Comparison of ENCODE assay signal across 1 cellular context in the genomic region with DNA sequence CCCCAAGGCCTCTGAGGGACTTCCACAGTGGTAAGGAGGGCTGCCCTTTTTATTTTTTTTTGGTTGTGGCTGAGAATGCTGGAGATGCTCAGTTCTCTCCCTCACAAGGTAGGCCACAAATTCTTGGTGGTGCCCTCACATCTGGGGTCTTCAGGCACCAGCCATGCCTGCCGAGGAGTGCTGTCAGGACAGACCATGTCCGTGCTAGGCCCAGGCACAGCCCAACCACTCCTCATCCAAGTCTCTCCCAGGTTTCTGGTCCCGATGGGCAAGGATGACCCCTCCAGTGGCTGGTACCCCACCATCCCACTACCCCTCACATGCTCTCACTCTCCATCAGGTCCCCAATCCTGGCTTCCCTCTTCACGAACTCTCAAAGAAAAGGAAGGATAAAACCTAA.
TF ChIP-seq lines count a peak whose summit lies in the region.

No MANE protein-coding gene starts in this region.

TF ChIP-seq in GM23338, 12 proteins besides CTCF, POLR2A, EP300 and RAD21 (continued from another document):
- TF ChIP-seq, protein P1, sequence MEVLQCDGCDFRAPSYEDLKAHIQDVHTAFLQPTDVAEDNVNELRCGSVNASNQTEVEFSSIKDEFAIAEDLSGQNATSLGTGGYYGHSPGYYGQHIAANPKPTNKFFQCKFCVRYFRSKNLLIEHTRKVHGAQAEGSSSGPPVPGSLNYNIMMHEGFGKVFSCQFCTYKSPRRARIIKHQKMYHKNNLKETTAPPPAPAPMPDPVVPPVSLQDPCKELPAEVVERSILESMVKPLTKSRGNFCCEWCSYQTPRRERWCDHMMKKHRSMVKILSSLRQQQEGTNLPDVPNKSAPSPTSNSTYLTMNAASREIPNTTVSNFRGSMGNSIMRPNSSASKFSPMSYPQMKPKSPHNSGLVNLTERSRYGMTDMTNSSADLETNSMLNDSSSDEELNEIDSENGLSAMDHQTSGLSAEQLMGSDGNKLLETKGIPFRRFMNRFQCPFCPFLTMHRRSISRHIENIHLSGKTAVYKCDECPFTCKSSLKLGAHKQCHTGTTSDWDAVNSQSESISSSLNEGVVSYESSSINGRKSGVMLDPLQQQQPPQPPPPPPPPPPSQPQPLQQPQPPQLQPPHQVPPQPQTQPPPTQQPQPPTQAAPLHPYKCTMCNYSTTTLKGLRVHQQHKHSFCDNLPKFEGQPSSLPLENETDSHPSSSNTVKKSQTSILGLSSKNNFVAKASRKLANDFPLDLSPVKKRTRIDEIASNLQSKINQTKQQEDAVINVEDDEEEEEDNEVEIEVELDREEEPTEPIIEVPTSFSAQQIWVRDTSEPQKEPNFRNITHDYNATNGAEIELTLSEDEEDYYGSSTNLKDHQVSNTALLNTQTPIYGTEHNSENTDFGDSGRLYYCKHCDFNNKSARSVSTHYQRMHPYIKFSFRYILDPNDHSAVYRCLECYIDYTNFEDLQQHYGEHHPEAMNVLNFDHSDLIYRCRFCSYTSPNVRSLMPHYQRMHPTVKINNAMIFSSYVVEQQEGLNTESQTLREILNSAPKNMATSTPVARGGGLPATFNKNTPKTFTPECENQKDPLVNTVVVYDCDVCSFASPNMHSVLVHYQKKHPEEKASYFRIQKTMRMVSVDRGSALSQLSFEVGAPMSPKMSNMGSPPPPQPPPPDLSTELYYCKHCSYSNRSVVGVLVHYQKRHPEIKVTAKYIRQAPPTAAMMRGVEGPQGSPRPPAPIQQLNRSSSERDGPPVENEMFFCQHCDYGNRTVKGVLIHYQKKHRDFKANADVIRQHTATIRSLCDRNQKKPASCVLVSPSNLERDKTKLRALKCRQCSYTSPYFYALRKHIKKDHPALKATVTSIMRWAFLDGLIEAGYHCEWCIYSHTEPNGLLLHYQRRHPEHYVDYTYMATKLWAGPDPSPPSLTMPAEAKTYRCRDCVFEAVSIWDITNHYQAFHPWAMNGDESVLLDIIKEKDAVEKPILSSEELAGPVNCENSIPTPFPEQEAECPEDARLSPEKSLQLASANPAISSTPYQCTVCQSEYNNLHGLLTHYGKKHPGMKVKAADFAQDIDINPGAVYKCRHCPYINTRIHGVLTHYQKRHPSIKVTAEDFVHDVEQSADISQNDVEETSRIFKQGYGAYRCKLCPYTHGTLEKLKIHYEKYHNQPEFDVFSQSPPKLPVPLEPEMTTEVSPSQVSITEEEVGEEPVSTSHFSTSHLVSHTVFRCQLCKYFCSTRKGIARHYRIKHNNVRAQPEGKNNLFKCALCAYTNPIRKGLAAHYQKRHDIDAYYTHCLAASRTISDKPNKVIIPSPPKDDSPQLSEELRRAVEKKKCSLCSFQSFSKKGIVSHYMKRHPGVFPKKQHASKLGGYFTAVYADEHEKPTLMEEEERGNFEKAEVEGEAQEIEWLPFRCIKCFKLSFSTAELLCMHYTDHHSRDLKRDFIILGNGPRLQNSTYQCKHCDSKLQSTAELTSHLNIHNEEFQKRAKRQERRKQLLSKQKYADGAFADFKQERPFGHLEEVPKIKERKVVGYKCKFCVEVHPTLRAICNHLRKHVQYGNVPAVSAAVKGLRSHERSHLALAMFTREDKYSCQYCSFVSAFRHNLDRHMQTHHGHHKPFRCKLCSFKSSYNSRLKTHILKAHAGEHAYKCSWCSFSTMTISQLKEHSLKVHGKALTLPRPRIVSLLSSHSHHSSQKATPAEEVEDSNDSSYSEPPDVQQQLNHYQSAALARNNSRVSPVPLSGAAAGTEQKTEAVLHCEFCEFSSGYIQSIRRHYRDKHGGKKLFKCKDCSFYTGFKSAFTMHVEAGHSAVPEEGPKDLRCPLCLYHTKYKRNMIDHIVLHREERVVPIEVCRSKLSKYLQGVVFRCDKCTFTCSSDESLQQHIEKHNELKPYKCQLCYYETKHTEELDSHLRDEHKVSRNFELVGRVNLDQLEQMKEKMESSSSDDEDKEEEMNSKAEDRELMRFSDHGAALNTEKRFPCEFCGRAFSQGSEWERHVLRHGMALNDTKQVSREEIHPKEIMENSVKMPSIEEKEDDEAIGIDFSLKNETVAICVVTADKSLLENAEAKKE (CRISPR knock-in tag; IDR thresholded peaks at IDR 0.05) = no peak
- TF ChIP-seq, protein P2, sequence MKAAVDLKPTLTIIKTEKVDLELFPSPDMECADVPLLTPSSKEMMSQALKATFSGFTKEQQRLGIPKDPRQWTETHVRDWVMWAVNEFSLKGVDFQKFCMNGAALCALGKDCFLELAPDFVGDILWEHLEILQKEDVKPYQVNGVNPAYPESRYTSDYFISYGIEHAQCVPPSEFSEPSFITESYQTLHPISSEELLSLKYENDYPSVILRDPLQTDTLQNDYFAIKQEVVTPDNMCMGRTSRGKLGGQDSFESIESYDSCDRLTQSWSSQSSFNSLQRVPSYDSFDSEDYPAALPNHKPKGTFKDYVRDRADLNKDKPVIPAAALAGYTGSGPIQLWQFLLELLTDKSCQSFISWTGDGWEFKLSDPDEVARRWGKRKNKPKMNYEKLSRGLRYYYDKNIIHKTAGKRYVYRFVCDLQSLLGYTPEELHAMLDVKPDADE (IDR thresholded peaks at IDR 0.05) = no peak
- TF ChIP-seq JUNB (IDR thresholded peaks at IDR 0.05; ENCODE audit: unreplicated experiment) = no peak
- no peak for TF ChIP-seq EZH2phosphoT487 (IDR thresholded peaks at IDR 0.05; ENCODE audit: unreplicated experiment)
TF ChIP-seq in GM23338: peak in this region for 0.
